8 cellular contexts compared by ENCODE assay signal in genomic region chr22:50583294-50583865, GRCh38. TPM values are rescaled to one million over a fixed set of nuclear protein-coding genes. Genes with fewer than 3 reads are reported as not detected.
DNase-seq lines count a peak whose midpoint lies in the region; ATAC-seq and TF ChIP-seq lines count a peak whose summit lies in the region.

No MANE protein-coding gene starts in this region.

- H3K27ac ChIP-seq in Panc1 (ENCODE audit: low read length) (peak overlapping the region; percentile 83), esophagus squamous epithelium (peak overlapping the region; percentile 72 to 99 (median 94))

- in situ Hi-C loops in Panc1 (cut with HindIII; ENCODE audit: low pct_unique_long_range_greater_than_20kb, low sequenced_read_pairs): no loop called here

- CTCF ChIA-PET in Panc1 (lab: Charles Lee): no interaction called here

- peak; percentile 39 for ATAC-seq in GM18498 (IDR thresholded peaks at IDR 0.05; ENCODE audit: unreplicated experiment)
- ATAC-seq in Panc1: peak; percentile 59
- ATAC-seq in omental fat pad (ENCODE audit: low FRiP score): peak; percentile 24

- DNase-seq in H7 (peak; percentile 79), Panc1 (ENCODE audit: low read depth, low spot score) (no peak), esophagus squamous epithelium (lab: John Stamatoyannopoulos, UW) (no peak), omental fat pad (ENCODE audit: low spot score) (no peak), posterior vena cava (ENCODE audit: low spot score) (no peak), T-helper 9 cell (no peak), NCI-H69 (lab: John Stamatoyannopoulos, UW) (no peak)

- TF ChIP-seq CTCF in Panc1 (IDR thresholded peaks at IDR 0.05) (no peak), esophagus squamous epithelium (IDR thresholded peaks at IDR 0.05) (peak in 1 of 6 experiments; percentile 1), omental fat pad (IDR thresholded peaks at IDR 0.05) (no peak)

- peaks cover 4% of the 10 kb centered on the region for H3K36me3 ChIP-seq in H7 (replicated peaks; ENCODE audit: control insufficient read depth, insufficient read depth, low read length)
- no peaks in the 10 kb centered on the region for H3K36me3 ChIP-seq in Panc1 (ENCODE audit: control insufficient read depth, insufficient read depth, low read length)
- H3K36me3 ChIP-seq in esophagus squamous epithelium: peaks cover 0 to 29% (median 6%) of the 10 kb centered on the region in 3 donors

- intact Hi-C loops in Panc1 (cut with micrococcal nuclease; ENCODE audit: unreplicated experiment): no loop called here
- intact Hi-C loops in esophagus squamous epithelium (cut with DNase I): no loop called here
- intact Hi-C loops in posterior vena cava (cut with DNase I): no loop called here

- H3K4me1 ChIP-seq in Panc1 (ENCODE audit: control insufficient read depth, insufficient read depth, low read length) (0 out of 2 replicates have a peak, but pooled peaks cover 2% of the 10 kb centered on the region), esophagus squamous epithelium (peaks cover 17 to 36% (median 22%) of the 10 kb centered on the region in 3 donors)

- WGBS in esophagus squamous epithelium, 2 donors: 9 to 10% methylated on average over 16 to 19 of the region's 37 CpGs

- no TSS peak for BruUV-seq in Panc1 (replicated peaks; lab: Mats Ljungman, UMichigan)

- POLR2A ChIA-PET in Panc1 (lab: Charles Lee): no interaction called here

- H3K9me3 ChIP-seq in Panc1 (ENCODE audit: control insufficient read depth, insufficient read depth, low read depth, low read length): no peaks in the 10 kb centered on the region
- H3K9me3 ChIP-seq in esophagus squamous epithelium: no peaks in the 10 kb centered on the region

- peak overlapping the region; percentile 93 for H3K4me3 ChIP-seq in H7 (ENCODE audit: insufficient read depth, low read depth, low read length)
- peak overlapping the region; percentile 67 to 68 for H3K4me3 ChIP-seq in Panc1 (ENCODE audit: low read depth in 2 of 2, low read length in 2 of 2)
- H3K4me3 ChIP-seq in esophagus squamous epithelium: peak overlapping the region; percentile 65 to 75 (median 70)

- H3K27me3 ChIP-seq in H7 (ENCODE audit: control insufficient read depth, insufficient read depth, low read length) (peaks cover 5% of the 10 kb centered on the region), Panc1 (ENCODE audit: control insufficient read depth, insufficient read depth, low read length) (no peaks in the 10 kb centered on the region), esophagus squamous epithelium (no peaks in the 10 kb centered on the region)

- no peak for TF ChIP-seq POLR2A in esophagus squamous epithelium (IDR thresholded peaks at IDR 0.05)

RNA-seq across cellular contexts. Expression of gene CHKB, which starts 0.7 kb away (rescaled TPM):
- total RNA-seq in H7 (2014; rRNA removed; shearing (Covaris generic)): 42.1 and 54.5 TPM in 2 replicates
- total RNA-seq in Panc1 (2021; ENCODE audit: unreplicated experiment): 43.5 TPM
- polyA plus RNA-seq in Panc1 (2012; ENCODE audit: insufficient read length): 33.1 TPM
- total RNA-seq in esophagus squamous epithelium: 10 to 100 TPM; 16.7 to 51.2 (median 35.4) TPM
- 10 to 100 TPM; 28.3 to 85.6 (median 34.9) TPM for total RNA-seq in omental fat pad
- total RNA-seq in posterior vena cava: 10 to 100 TPM; 30.1 to 31.6 TPM

RNA-seq across cellular contexts. Expression of gene CPT1B, which starts 5.2 kb away (rescaled TPM):
- total RNA-seq in H7 (2014; rRNA removed; shearing (Covaris generic)): 24.0 and 27.6 TPM in 2 replicates
- total RNA-seq in Panc1 (2021; ENCODE audit: unreplicated experiment) (18.4 TPM), esophagus squamous epithelium (10 to 100 TPM in 1 of 4 donors, 1 to 10 TPM in 3; 3.5 to 17.6 (median 8.2) TPM), omental fat pad (10 to 100 TPM in 3 of 4 donors, 1 to 10 TPM in 1; 4.9 to 29.2 (median 10.8) TPM), posterior vena cava (1 to 10 TPM; 6.0 to 8.1 TPM)
- 19.9 TPM for polyA plus RNA-seq in Panc1 (2012; ENCODE audit: insufficient read length)

RNA-seq across cellular contexts. Expression of gene MAPK8IP2, which starts 17.2 kb away (rescaled TPM):
- total RNA-seq in H7 (2014; rRNA removed; shearing (Covaris generic)): 1.7 and 3.4 TPM in 2 replicates
- total RNA-seq in Panc1 (2021; ENCODE audit: unreplicated experiment) (38.4 TPM), esophagus squamous epithelium (1 to 10 TPM; 1.3 to 2.9 (median 1.7) TPM), omental fat pad (1 to 10 TPM; 1.6 to 3.1 (median 2.4) TPM), posterior vena cava (under 1 TPM; 0.24 to 0.56 TPM)
- polyA plus RNA-seq in Panc1 (2012; ENCODE audit: insufficient read length): 40.2 TPM

RNA-seq across cellular contexts. Expression of gene SYCE3, which starts 20.7 kb away (rescaled TPM):
- not detected in 2 replicates for total RNA-seq in H7 (2014; rRNA removed; shearing (Covaris generic))
- total RNA-seq in Panc1 (2021; ENCODE audit: unreplicated experiment): not detected
- polyA plus RNA-seq in Panc1 (2012; ENCODE audit: insufficient read length): 1.7 TPM
- total RNA-seq in esophagus squamous epithelium: 1 to 10 TPM in 1 of 4 donors, not detected in 3; 1.8 TPM
- not detected for total RNA-seq in omental fat pad
- not detected for total RNA-seq in posterior vena cava

RNA-seq across cellular contexts. Expression of gene KLHDC7B, which starts 37.7 kb away (rescaled TPM):
- not detected in 2 replicates for total RNA-seq in H7 (2014; rRNA removed; shearing (Covaris generic))
- total RNA-seq in Panc1 (2021; ENCODE audit: unreplicated experiment) (1.8 TPM), esophagus squamous epithelium (under 1 TPM; 0.26 to 0.53 (median 0.40) TPM), omental fat pad (under 1 TPM in 1 of 4 donors, not detected in 3; 0.48 TPM), posterior vena cava (under 1 TPM; 0.14 to 0.28 TPM)
- 0.65 TPM for polyA plus RNA-seq in Panc1 (2012; ENCODE audit: insufficient read length)
